In the genomic region with DNA sequence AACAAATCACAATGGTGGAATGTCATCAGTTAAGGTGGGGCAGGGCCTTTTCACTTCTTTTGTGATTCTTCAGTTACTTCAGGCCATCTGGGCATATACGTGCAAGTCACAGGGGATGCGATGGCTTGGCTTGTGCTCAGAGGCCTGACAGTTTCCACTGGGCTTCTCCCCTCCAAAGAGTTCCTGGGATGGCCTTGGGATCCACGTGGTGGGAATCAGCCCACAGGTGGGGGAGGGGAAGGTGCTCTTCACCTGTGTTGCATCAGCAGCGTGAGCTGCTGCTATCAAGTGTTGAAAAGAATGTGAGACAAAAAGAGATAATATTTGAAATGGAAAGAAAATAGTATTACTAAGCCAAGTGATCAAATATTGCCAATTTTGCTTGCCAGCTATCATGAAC, we compare ENCODE assay signal across 8 cellular contexts.
DNase-seq lines count a peak whose midpoint lies in the region; ATAC-seq and TF ChIP-seq lines count a peak whose summit lies in the region.
"Not testable (repeated sequence)": the region's sequence is repeated elsewhere in the genome, so short reads cannot be mapped to it uniquely, and the experiment has no call there.

No MANE protein-coding gene starts in this region.

- not testable (repeated sequence) for H3K4me3 Mint-ChIP-seq in HFFc6, endodermal cell

- not testable (repeated sequence) for H3K79me2 ChIP-seq in smooth muscle cell (ENCODE audit: low read depth)

- H3F3A ChIP-seq in smooth muscle cell (ENCODE audit: low read depth): peaks cover 22% of the 10 kb centered on the region

- not testable (repeated sequence) for H3K36me3 ChIP-seq in endodermal cell (ENCODE audit: control insufficient read depth, insufficient read depth, low read length); heart right ventricle; iPS-18a (ENCODE audit: control insufficient read depth, low read depth, low read length); mesodermal cell (ENCODE audit: control insufficient read depth, insufficient read depth, low read length); smooth muscle cell (ENCODE audit: low read depth)

- intact Hi-C loops in heart right ventricle (cut with DNase I): loop anchor here in 6 of 10 donors (1.0 to 10.0 kb wide), 10 partner anchors 95 to 145 kb away; a partner anchor contains a TSS

- H3K9me3 ChIP-seq in endodermal cell (ENCODE audit: control insufficient read depth, low read length); heart right ventricle; iPS-18a (ENCODE audit: control insufficient read depth, low read depth, low read length); mesodermal cell (ENCODE audit: control insufficient read depth, low read length); smooth muscle cell (replicated peaks; ENCODE audit: low read depth): not testable (repeated sequence)

- H3K27me3 Mint-ChIP-seq in HFFc6 (ENCODE audit: insufficient read depth); endodermal cell (ENCODE audit: insufficient read depth): not testable (repeated sequence)

- H3K4me1 ChIP-seq in endodermal cell (ENCODE audit: control insufficient read depth, insufficient read depth, low read length): peaks cover 35% of the 10 kb centered on the region
- peaks cover 0 to 38% (median 16%) of the 10 kb centered on the region in 9 donors for H3K4me1 ChIP-seq in heart right ventricle
- peaks cover 41% of the 10 kb centered on the region for H3K4me1 ChIP-seq in iPS-18a (ENCODE audit: control insufficient read depth, low read depth, low read length)
- H3K4me1 ChIP-seq in mesodermal cell (ENCODE audit: control insufficient read depth, insufficient read depth, low read length, poor library complexity, severe bottlenecking): peaks cover 22% of the 10 kb centered on the region
- H3K4me1 ChIP-seq in smooth muscle cell (ENCODE audit: low read depth): peaks cover 30% of the 10 kb centered on the region

- not testable (repeated sequence) for DNase-seq in HFFc6; smooth muscle cell (lab: John Stamatoyannopoulos, UW; ENCODE audit: unreplicated experiment)
- DNase-seq in SW480 (ENCODE audit: low spot score): peak; percentile 8
- DNase-seq in endodermal cell: peak; percentile 88
- DNase-seq in heart right ventricle: peak; percentile 53 to 71

- not testable (repeated sequence) for TF ChIP-seq CTCF in C4-2B (conservative IDR thresholded peaks at IDR 0.05); HFFc6 (IDR thresholded peaks at IDR 0.05); endodermal cell (conservative IDR thresholded peaks at IDR 0.05); heart right ventricle (IDR thresholded peaks at IDR 0.05); smooth muscle cell (IDR thresholded peaks at IDR 0.05; ENCODE audit: borderline replicate concordance, insufficient read depth, poor library complexity, severe bottlenecking)

- peak; percentile 58 to 88 (median 79) for ATAC-seq in heart right ventricle

- H2AFZ ChIP-seq in smooth muscle cell (ENCODE audit: low read depth): peak overlapping the region; percentile 56

- H3K27ac Mint-ChIP-seq in HFFc6 (peak overlapping the region; percentile 83), endodermal cell (peak overlapping the region; percentile 96)

- H3K27me3 ChIP-seq in endodermal cell (ENCODE audit: control insufficient read depth, insufficient read depth, low read length, poor library complexity, severe bottlenecking); heart right ventricle; iPS-18a (ENCODE audit: control insufficient read depth, insufficient read depth, low read length); smooth muscle cell (ENCODE audit: low read depth): not testable (repeated sequence)

- H3K36me3 Mint-ChIP-seq in HFFc6 (ENCODE audit: low read depth); endodermal cell (ENCODE audit: low read depth): not testable (repeated sequence)

- not testable (repeated sequence) for H3K9me3 Mint-ChIP-seq in HFFc6, endodermal cell

- H3K4me3 ChIP-seq in endodermal cell (ENCODE audit: low read length); heart right ventricle; iPS-18a (ENCODE audit: low read length); mesodermal cell (ENCODE audit: extremely low read depth, insufficient read depth, low read length, poor library complexity, severe bottlenecking); smooth muscle cell: not testable (repeated sequence)

- H3K9ac ChIP-seq in endodermal cell (ENCODE audit: extremely low read depth, low read length, poor library complexity, severe bottlenecking): peak overlapping the region; percentile 67
- H3K9ac ChIP-seq in iPS-18a (ENCODE audit: low read length): peak overlapping the region; percentile 47
- H3K9ac ChIP-seq in smooth muscle cell (ENCODE audit: low read depth): not testable (repeated sequence)

- not testable (repeated sequence) for H3K4me2 ChIP-seq in smooth muscle cell

- H4K20me1 ChIP-seq in smooth muscle cell (ENCODE audit: low read depth): not testable (repeated sequence)

- H3K27ac ChIP-seq in C4-2B (peak overlapping the region; percentile 12; the same call in 1 of the 2 replicates), endodermal cell (ENCODE audit: low read depth, low read length) (peak overlapping the region; percentile 38), heart right ventricle (peak overlapping the region in 7 of 10 donors; percentile 18 to 67 (median 61)), iPS-18a (ENCODE audit: low read length) (peak overlapping the region; percentile 40), mesodermal cell (ENCODE audit: low read depth, low read length, severe bottlenecking) (peak overlapping the region; percentile 33), smooth muscle cell (ENCODE audit: low read depth) (peak overlapping the region; percentile 74)

- WGBS in endodermal cell (ENCODE audit: insufficient coverage in 1 of 2, insufficient read length in 1 of 2), 2 experiments: 42 to 46% methylated on average over 2 to 4 of the region's 4 CpGs
- WGBS in heart right ventricle, 2 donors: 19 to 37% methylated on average over 4 of the region's 4 CpGs
- WGBS in mesodermal cell (ENCODE audit: insufficient coverage in 2 of 2), 2 experiments: 58 to 100% methylated on average over 1 to 2 of the region's 4 CpGs
- 47% methylated on average over 4 of the region's 4 CpGs for WGBS in smooth muscle cell (ENCODE audit: low lambda C conversion rate)

- H3K4me1 Mint-ChIP-seq in HFFc6 (ENCODE audit: low read depth): peaks cover 76% of the 10 kb centered on the region
- peaks cover 67% of the 10 kb centered on the region for H3K4me1 Mint-ChIP-seq in endodermal cell

Comparison
In these comparisons a context has a peak if more than half of its experiments do, and no peak if none do; other contexts are left out.
1. H3K27ac ChIP-seq: peak in every context shown above with its lines; median percentile 74 in smooth muscle cell; 61 in heart right ventricle; 40 in iPS-18a; 38 in endodermal cell; 33 in mesodermal cell; 12 in C4-2B.